Comparison of ENCODE assay signal across 14 cellular contexts in genomic region chr6:13812359-13812642, GRCh38. TPM values are rescaled to one million over a fixed set of nuclear protein-coding genes. Genes with fewer than 3 reads are reported as not detected.
DNase-seq lines count a peak whose midpoint lies in the region; ATAC-seq, FAIRE-seq and TF ChIP-seq lines count a peak whose summit lies in the region.
"Had no signal": no experiment of that assay in that cellular context is flagged by ENCODE, and none has a peak within 500 bp of the region (broad histone marks: within the 10 kb centered on the region; RNA-seq: fewer than 3 reads in every experiment).

No MANE protein-coding gene starts in this region.

- ATAC-seq in A549 = no peak
- no peak for ATAC-seq in natural killer cell
- ATAC-seq: foreskin keratinocyte had no signal

- H3K27me3 ChIP-seq in ascending aorta = no peaks in the 10 kb centered on the region
- H3K27me3 ChIP-seq: foreskin keratinocyte had no signal

- H3K9me3 ChIP-seq in A549 = no peaks in the 10 kb centered on the region
- H3K9me3 ChIP-seq in ascending aorta = no peaks in the 10 kb centered on the region
- H3K9me3 ChIP-seq: prostate gland, SK-N-SH had no signal

- TF ChIP-seq RAD21 in A549 (conservative IDR thresholded peaks at IDR 0.05 in 1 of 2, IDR thresholded peaks at IDR 0.05 in 1 of 2) = no peak

- peaks cover 9% of the 10 kb centered on the region; the same call in 1 of the 3 replicates for H3K4me1 ChIP-seq in A549
- peaks cover 5 to 28% of the 10 kb centered on the region in 2 donors for H3K4me1 ChIP-seq in ascending aorta
- H3K4me1 ChIP-seq: prostate gland had no signal

- no peak for TF ChIP-seq POLR2A in A549 (IDR thresholded peaks at IDR 0.05; ENCODE audit: low read length)

- peak overlapping the region; percentile 99 for H3K4me3 Mint-ChIP-seq in HFFc6
- H3K4me3 Mint-ChIP-seq in activated naive CD8-positive, alpha-beta T cell treated with anti-CD3 and anti-CD28 coated beads for 36 hours = peak overlapping the region; percentile 92
- peak overlapping the region; percentile 89 for H3K4me3 Mint-ChIP-seq in natural killer cell

- peak overlapping the region; percentile 75; the same call in 2 of the 3 replicates for H3K4me2 ChIP-seq in A549

- H3K27ac Mint-ChIP-seq in HFFc6 = no peak overlapping the region
- peak overlapping the region; percentile 14 for H3K27ac Mint-ChIP-seq in activated naive CD8-positive, alpha-beta T cell treated with anti-CD3 and anti-CD28 coated beads for 36 hours
- H3K27ac Mint-ChIP-seq in natural killer cell = peak overlapping the region in 1 of 2 donors; percentile 14

- intact Hi-C loops in natural killer cell (cut with micrococcal nuclease) = loop anchor here (5.0 kb wide), 1 partner anchor 305 kb away; the partner anchor contains the start of gene CD83
- intact Hi-C loops in head of caudate nucleus (cut with DNase I) = loop anchor here (5.0 kb wide), 2 partner anchors 100 to 195 kb away; partner anchors contain the start of genes NOL7 and RANBP9
- intact Hi-C loops in posterior vena cava (cut with DNase I) = no loop called here
- intact Hi-C loops in ascending aorta (cut with DNase I) = loop anchor here (5.0 to 10.0 kb wide), 3 partner anchors 110 to 1432 kb away; partner anchors contain the start of genes JARID2 and RNF182

- H3K9me3 Mint-ChIP-seq in HFFc6 = no peaks in the 10 kb centered on the region
- H3K9me3 Mint-ChIP-seq in activated naive CD8-positive, alpha-beta T cell treated with anti-CD3 and anti-CD28 coated beads for 36 hours = no peaks in the 10 kb centered on the region
- H3K9me3 Mint-ChIP-seq in natural killer cell = no peaks in the 10 kb centered on the region
- H3K9me3 Mint-ChIP-seq: immature natural killer cell had no signal

- peaks cover 0 to 7% of the 10 kb centered on the region in 2 donors for H3K36me3 ChIP-seq in ascending aorta
- H3K36me3 ChIP-seq: prostate gland had no signal

- no peak overlapping the region for H3K4me3 ChIP-seq in A549
- no peak overlapping the region for H3K4me3 ChIP-seq in ascending aorta

- WGBS in A549 (ENCODE audit: missing lambda C conversion rate) = 95% methylated on average over 5 of the region's 5 CpGs

- no peak overlapping the region for H3K27ac ChIP-seq in A549
- no peak overlapping the region for H3K27ac ChIP-seq in ascending aorta
- H3K27ac ChIP-seq: foreskin keratinocyte had no signal

- CTCF ChIA-PET in A549 (lab: Yijun Ruan, JAX) = no interaction called here

- no peak for FAIRE-seq in A549 (lab: Jason Lieb, UNC)

- no peak for DNase-seq in A549 (ENCODE audit: low read depth in 1 of 2, low spot score in 1 of 2)
- DNase-seq in HFFc6 = no peak
- DNase-seq in activated naive CD8-positive, alpha-beta T cell treated with anti-CD3 and anti-CD28 coated beads for 36 hours = no peak
- DNase-seq in natural killer cell = no peak
- DNase-seq in effector CD4-positive, alpha-beta T cell = no peak
- no peak for DNase-seq in head of caudate nucleus
- no peak for DNase-seq in posterior vena cava (ENCODE audit: low spot score)
- no peak for DNase-seq in ascending aorta (ENCODE audit: low spot score in 2 of 2)
- DNase-seq: activated CD8-positive, alpha-beta memory T cell treated with anti-CD3 and anti-CD28 coated beads, Interleukin-2, amount 50 U/mL, for 4 hours; foreskin keratinocyte; immature natural killer cell; midbrain; SK-N-SH had no signal

- POLR2A ChIA-PET in A549 (lab: Yijun Ruan, JAX) = no interaction called here

- H3K27me3 Mint-ChIP-seq in HFFc6 (ENCODE audit: insufficient read depth) (no peaks in the 10 kb centered on the region; the same call in 1 of the 2 replicates), natural killer cell (ENCODE audit: low read depth in 2 of 2) (no peaks in the 10 kb centered on the region)
- no peaks in the 10 kb centered on the region for H3K27me3 Mint-ChIP-seq in activated naive CD8-positive, alpha-beta T cell treated with anti-CD3 and anti-CD28 coated beads for 36 hours

- TF ChIP-seq CTCF in A549 (IDR thresholded peaks at IDR 0.05) = no peak
- no peak for TF ChIP-seq CTCF in HFFc6 (IDR thresholded peaks at IDR 0.05)
- TF ChIP-seq CTCF in natural killer cell (IDR thresholded peaks at IDR 0.05) = no peak
- no peak for TF ChIP-seq CTCF in ascending aorta (IDR thresholded peaks at IDR 0.05)

- H3K36me3 Mint-ChIP-seq in HFFc6 (ENCODE audit: low read depth) (peaks cover 9% of the 10 kb centered on the region), natural killer cell (no peaks in the 10 kb centered on the region)
- H3K36me3 Mint-ChIP-seq in activated naive CD8-positive, alpha-beta T cell treated with anti-CD3 and anti-CD28 coated beads for 36 hours = peaks cover 23% of the 10 kb centered on the region

- H3K4me1 Mint-ChIP-seq in HFFc6 (ENCODE audit: low read depth) (peaks cover 57% of the 10 kb centered on the region), natural killer cell (peaks cover 29 to 41% of the 10 kb centered on the region in 2 donors)
- peaks cover 28% of the 10 kb centered on the region for H3K4me1 Mint-ChIP-seq in activated naive CD8-positive, alpha-beta T cell treated with anti-CD3 and anti-CD28 coated beads for 36 hours

- TF ChIP-seq EP300 in A549 (IDR thresholded peaks at IDR 0.05) = no peak

TF ChIP-seq in A549, 52 proteins besides CTCF, POLR2A, EP300 and RAD21:
- no peak for TF ChIP-seq EHF (CRISPR knock-in tag; IDR thresholded peaks at IDR 0.05)
- TF ChIP-seq ZFP36 (IDR thresholded peaks at IDR 0.05; ENCODE audit: borderline replicate concordance, partially characterized antibody) = no peak
- TF ChIP-seq CHD4 (IDR thresholded peaks at IDR 0.05; ENCODE audit: borderline replicate concordance) = no peak
- TF ChIP-seq ESRRA (IDR thresholded peaks at IDR 0.05; ENCODE audit: borderline replicate concordance, low read length) = no peak
- TF ChIP-seq, protein P1, sequence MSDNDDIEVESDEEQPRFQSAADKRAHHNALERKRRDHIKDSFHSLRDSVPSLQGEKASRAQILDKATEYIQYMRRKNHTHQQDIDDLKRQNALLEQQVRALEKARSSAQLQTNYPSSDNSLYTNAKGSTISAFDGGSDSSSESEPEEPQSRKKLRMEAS (IDR thresholded peaks at IDR 0.05) = no peak
- no peak for TF ChIP-seq FOSB (CRISPR knock-in tag; IDR thresholded peaks at IDR 0.05)
- TF ChIP-seq GATA3 (IDR thresholded peaks at IDR 0.05; ENCODE audit: borderline replicate concordance) = no peak

RNA-seq across cellular contexts. Expression of gene MCUR1, which starts 2.1 kb away (rescaled TPM):
- polyA plus RNA-seq in A549 (2011; rRNA removed) (13.1 and 15.6 TPM in 2 replicates), A549 (2017; fragmentation: RNase III; extraction: RNeasy Plus Mini Kit Qiagen cat#74134 plus additional on column Dnase treatment) (11.6 to 14.1 TPM (median 11.6 TPM) in 3 replicates)
- 5.6 and 7.2 TPM in 2 replicates for polyA plus RNA-seq in A549 (2012; cell fraction: cytosol; rRNA removed)
- polyA plus RNA-seq in A549 (2012; cell fraction: nucleus; rRNA removed) = 3.3 and 4.9 TPM in 2 replicates
- polyA minus RNA-seq in A549 (2011; rRNA and poly(A)+ RNA removed) = 5.5 and 5.6 TPM in 2 replicates
- 10 to 100 TPM; 17.5 to 25.5 (median 22.4) TPM for total RNA-seq in HFFc6 (2021; fragmentation: NEBNext Ultra II Directional; extraction: Animal tissue kit (Norgen Biotek cat#: 25700))
- total RNA-seq in activated naive CD8-positive, alpha-beta T cell treated with anti-CD3 and anti-CD28 coated beads for 36 hours = 10 to 100 TPM; 42.1 to 45.5 TPM
- total RNA-seq in natural killer cell (1 to 10 TPM; 6.0 to 9.6 (median 7.9) TPM), posterior vena cava (10 to 100 TPM; 14.3 to 24.2 TPM), ascending aorta (2.8 TPM)

Comparison
In these comparisons a context has a peak if more than half of its experiments do, and no peak if none do; other contexts are left out.
1. intact Hi-C loops: an anchor here in natural killer cell (5.0 kb wide), head of caudate nucleus (5.0 kb wide) and ascending aorta (5.0 to 10.0 kb wide); none called in posterior vena cava.